8 cellular contexts compared by ENCODE assay signal in genomic region chr19:17336872-17337674, GRCh38. TPM values are rescaled to one million over a fixed set of nuclear protein-coding genes. Genes with fewer than 3 reads are reported as not detected.
DNase-seq lines count a peak whose midpoint lies in the region; ATAC-seq and TF ChIP-seq lines count a peak whose summit lies in the region.

TSS of gene GTPBP3 (plus strand) at chr19:17337553. CDS start at chr19:17337612, 59 bp downstream.

- no peaks in the 10 kb centered on the region for H3K27me3 Mint-ChIP-seq in activated naive CD4-positive, alpha-beta T cell treated with anti-CD3 and anti-CD28 coated beads, Interleukin-2, amount 50 U/mL, for 24 hours

- H3K4me1 Mint-ChIP-seq in activated naive CD4-positive, alpha-beta T cell treated with anti-CD3 and anti-CD28 coated beads, Interleukin-2, amount 50 U/mL, for 24 hours: peaks cover 26% of the 10 kb centered on the region

- H3K4me3 ChIP-seq in GM06990 (replicated peaks; ENCODE audit: low read depth, low read length): peak within 1 kb of the TSS; percentile 92

- peak within 1 kb of the TSS; percentile 96 for H3K27ac ChIP-seq in temporal lobe (ENCODE audit: low read depth, low read length)

- H3K36me3 ChIP-seq in GM06990 (ENCODE audit: control insufficient read depth, insufficient read depth, low read length): peaks cover 4% of the 10 kb centered on the region

- peak within 1 kb of the TSS; percentile 84 for H3K27ac Mint-ChIP-seq in activated naive CD4-positive, alpha-beta T cell treated with anti-CD3 and anti-CD28 coated beads, Interleukin-2, amount 50 U/mL, for 24 hours

- H3K4me3 Mint-ChIP-seq in activated naive CD4-positive, alpha-beta T cell treated with anti-CD3 and anti-CD28 coated beads, Interleukin-2, amount 50 U/mL, for 24 hours: peak within 1 kb of the TSS; percentile 88

- no peaks in the 10 kb centered on the region for H3K27me3 ChIP-seq in GM06990 (replicated peaks; ENCODE audit: control insufficient read depth, insufficient read depth, low read length)

- H3K36me3 Mint-ChIP-seq in activated naive CD4-positive, alpha-beta T cell treated with anti-CD3 and anti-CD28 coated beads, Interleukin-2, amount 50 U/mL, for 24 hours: no peaks in the 10 kb centered on the region

- no peaks in the 10 kb centered on the region for H3K9me3 Mint-ChIP-seq in activated naive CD4-positive, alpha-beta T cell treated with anti-CD3 and anti-CD28 coated beads, Interleukin-2, amount 50 U/mL, for 24 hours

- ATAC-seq in HG02588 (IDR thresholded peaks at IDR 0.05; ENCODE audit: unreplicated experiment) (peak; percentile 66), SK-N-SH treated with all-trans-retinoic acid at 6 μM for 48 hours (peak; percentile 91)

- no peak for TF ChIP-seq CTCF in GM06990 (IDR thresholded peaks at IDR 0.05; ENCODE audit: insufficient read depth, low read length, poor library complexity, severe bottlenecking)

- peak; percentile 92 for DNase-seq in GM06990 (ENCODE audit: extremely low read depth, insufficient read length)
- peak; percentile 98 for DNase-seq in NCI-H1092 (lab: John Stamatoyannopoulos, UW)
- DNase-seq in globus pallidus (ENCODE audit: low spot score): peak; percentile 98
- peak; percentile 96 for DNase-seq in occipital lobe (lab: John Stamatoyannopoulos, UW)

TF ChIP-seq in SK-N-SH treated with all-trans-retinoic acid at 6 μM for 48 hours, 23 proteins besides CTCF, POLR2A, EP300 and RAD21:
- TF ChIP-seq OSR1 (CRISPR knock-in tag; IDR thresholded peaks at IDR 0.05) (no peak), GLIS3 (CRISPR knock-in tag; IDR thresholded peaks at IDR 0.05) (no peak; the same call in 1 of the 2 replicates), ZFP3 (CRISPR knock-in tag; IDR thresholded peaks at IDR 0.05) (peak; percentile 91; the same call in 1 of the 2 replicates), BACH2 (CRISPR knock-in tag; IDR thresholded peaks at IDR 0.05; ENCODE audit: borderline replicate concordance) (0 out of 2 replicates have a peak, but pooled peaks have one; percentile 66), POU6F1 (CRISPR knock-in tag; IDR thresholded peaks at IDR 0.05; ENCODE audit: borderline replicate concordance, low read depth) (no peak)

RNA-seq across cellular contexts. Expression of gene GTPBP3, which starts in this region (rescaled TPM):
- total RNA-seq in occipital lobe (23.2 TPM), temporal lobe (11.1 TPM)

Comparison
In these comparisons a context has a peak if more than half of its experiments do, and no peak if none do; other contexts are left out.
1. Peak in every context shown above with its lines: DNase-seq, ATAC-seq, H3K4me3 ChIP-seq and H3K27ac ChIP-seq.